1 cellular context compared by ENCODE assay signal in the genomic region with DNA sequence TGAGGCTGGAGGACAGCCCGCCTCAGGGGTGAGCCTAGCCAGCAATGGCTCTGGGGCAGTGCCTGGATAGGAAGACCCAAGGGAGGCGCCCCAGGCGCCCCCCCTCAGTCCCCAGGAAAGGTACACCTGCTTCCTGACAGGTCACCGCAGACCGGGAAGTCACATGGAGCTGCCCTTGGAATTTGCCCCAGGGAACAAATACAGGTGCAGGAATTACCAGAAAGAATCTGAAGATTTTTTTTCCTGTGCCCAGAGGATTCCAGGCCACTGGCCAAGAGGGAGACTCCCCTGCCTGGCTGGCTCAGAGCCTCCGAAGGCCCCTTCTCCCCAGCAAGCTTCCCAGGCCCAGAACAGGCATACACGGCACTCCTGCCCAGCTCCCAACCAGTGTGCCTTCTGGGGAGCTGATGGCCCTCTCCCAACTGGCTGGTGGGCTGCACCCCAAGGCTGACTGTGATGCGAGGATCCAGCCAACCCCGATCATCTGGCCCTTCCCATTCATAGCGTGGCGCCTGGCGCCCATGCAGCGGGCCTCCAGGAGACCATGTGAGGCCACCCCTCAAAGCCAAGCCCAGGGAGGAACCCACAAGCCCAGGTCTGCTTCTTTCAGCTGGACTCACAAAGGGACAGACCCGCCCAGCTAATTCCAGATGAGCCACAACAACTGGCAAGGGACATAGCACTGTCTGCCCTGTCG.
TF ChIP-seq lines count a peak whose summit lies in the region.

No MANE protein-coding gene starts in this region.

TF ChIP-seq in liver, 16 proteins besides CTCF, POLR2A, EP300 and RAD21 (continued from another document):
- TF ChIP-seq, protein P1, sequence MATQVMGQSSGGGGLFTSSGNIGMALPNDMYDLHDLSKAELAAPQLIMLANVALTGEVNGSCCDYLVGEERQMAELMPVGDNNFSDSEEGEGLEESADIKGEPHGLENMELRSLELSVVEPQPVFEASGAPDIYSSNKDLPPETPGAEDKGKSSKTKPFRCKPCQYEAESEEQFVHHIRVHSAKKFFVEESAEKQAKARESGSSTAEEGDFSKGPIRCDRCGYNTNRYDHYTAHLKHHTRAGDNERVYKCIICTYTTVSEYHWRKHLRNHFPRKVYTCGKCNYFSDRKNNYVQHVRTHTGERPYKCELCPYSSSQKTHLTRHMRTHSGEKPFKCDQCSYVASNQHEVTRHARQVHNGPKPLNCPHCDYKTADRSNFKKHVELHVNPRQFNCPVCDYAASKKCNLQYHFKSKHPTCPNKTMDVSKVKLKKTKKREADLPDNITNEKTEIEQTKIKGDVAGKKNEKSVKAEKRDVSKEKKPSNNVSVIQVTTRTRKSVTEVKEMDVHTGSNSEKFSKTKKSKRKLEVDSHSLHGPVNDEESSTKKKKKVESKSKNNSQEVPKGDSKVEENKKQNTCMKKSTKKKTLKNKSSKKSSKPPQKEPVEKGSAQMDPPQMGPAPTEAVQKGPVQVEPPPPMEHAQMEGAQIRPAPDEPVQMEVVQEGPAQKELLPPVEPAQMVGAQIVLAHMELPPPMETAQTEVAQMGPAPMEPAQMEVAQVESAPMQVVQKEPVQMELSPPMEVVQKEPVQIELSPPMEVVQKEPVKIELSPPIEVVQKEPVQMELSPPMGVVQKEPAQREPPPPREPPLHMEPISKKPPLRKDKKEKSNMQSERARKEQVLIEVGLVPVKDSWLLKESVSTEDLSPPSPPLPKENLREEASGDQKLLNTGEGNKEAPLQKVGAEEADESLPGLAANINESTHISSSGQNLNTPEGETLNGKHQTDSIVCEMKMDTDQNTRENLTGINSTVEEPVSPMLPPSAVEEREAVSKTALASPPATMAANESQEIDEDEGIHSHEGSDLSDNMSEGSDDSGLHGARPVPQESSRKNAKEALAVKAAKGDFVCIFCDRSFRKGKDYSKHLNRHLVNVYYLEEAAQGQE (IDR thresholded peaks at IDR 0.05) = peak; percentile 50
- peak; percentile 63 for TF ChIP-seq YY1 (IDR thresholded peaks at IDR 0.05)
- TF ChIP-seq, protein P2, sequence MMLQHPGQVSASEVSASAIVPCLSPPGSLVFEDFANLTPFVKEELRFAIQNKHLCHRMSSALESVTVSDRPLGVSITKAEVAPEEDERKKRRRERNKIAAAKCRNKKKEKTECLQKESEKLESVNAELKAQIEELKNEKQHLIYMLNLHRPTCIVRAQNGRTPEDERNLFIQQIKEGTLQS (IDR thresholded peaks at IDR 0.05) = no peak
- TF ChIP-seq JUND (IDR thresholded peaks at IDR 0.05) = peak in 1 of 2 donors; percentile 54
- TF ChIP-seq NR2F2 (IDR thresholded peaks at IDR 0.05) = peak; percentile 50
- peak; percentile 91 to 95 for TF ChIP-seq HNF4A (conservative IDR thresholded peaks at IDR 0.05)
- no peak for TF ChIP-seq FOXA1 (IDR thresholded peaks at IDR 0.05)
- TF ChIP-seq GABPA (IDR thresholded peaks at IDR 0.05 in 1 of 2, conservative IDR thresholded peaks at IDR 0.05 in 1 of 2) = peak in 1 of 2 donors; percentile 67
- TF ChIP-seq TAF1 (conservative IDR thresholded peaks at IDR 0.05) = no peak
- TF ChIP-seq RXRA (IDR thresholded peaks at IDR 0.05) = peak; percentile 78 to 86
- TF ChIP-seq FOXA2 (IDR thresholded peaks at IDR 0.05) = peak; percentile 27
- TF ChIP-seq, protein P3, sequence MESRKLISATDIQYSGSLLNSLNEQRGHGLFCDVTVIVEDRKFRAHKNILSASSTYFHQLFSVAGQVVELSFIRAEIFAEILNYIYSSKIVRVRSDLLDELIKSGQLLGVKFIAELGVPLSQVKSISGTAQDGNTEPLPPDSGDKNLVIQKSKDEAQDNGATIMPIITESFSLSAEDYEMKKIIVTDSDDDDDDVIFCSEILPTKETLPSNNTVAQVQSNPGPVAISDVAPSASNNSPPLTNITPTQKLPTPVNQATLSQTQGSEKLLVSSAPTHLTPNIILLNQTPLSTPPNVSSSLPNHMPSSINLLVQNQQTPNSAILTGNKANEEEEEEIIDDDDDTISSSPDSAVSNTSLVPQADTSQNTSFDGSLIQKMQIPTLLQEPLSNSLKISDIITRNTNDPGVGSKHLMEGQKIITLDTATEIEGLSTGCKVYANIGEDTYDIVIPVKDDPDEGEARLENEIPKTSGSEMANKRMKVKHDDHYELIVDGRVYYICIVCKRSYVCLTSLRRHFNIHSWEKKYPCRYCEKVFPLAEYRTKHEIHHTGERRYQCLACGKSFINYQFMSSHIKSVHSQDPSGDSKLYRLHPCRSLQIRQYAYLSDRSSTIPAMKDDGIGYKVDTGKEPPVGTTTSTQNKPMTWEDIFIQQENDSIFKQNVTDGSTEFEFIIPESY (IDR thresholded peaks at IDR 0.05) = no peak
- peak; percentile 72 for TF ChIP-seq SP1 (IDR thresholded peaks at IDR 0.05)
- TF ChIP-seq EGR1 (IDR thresholded peaks at IDR 0.05; ENCODE audit: low read depth in 2 of 2) = peak; percentile 21 to 54
TF ChIP-seq in liver: peak in this region for 11.
